ENCODE assay signal across 9 cellular contexts in genomic region chr5:76953551-76954382, GRCh38. TPM values are rescaled to one million over a fixed set of nuclear protein-coding genes. Genes with fewer than 3 reads are reported as not detected.
A peak's percentile ranks its signal among the peaks of the same experiment; 100 is the strongest.
DNase-seq lines count a peak whose midpoint lies in the region; ATAC-seq and TF ChIP-seq lines count a peak whose summit lies in the region.
"Had no signal": no experiment of that assay in that cellular context is flagged by ENCODE, and none has a peak within 500 bp of the region (broad histone marks: within the 10 kb centered on the region; RNA-seq: fewer than 3 reads in every experiment).

No MANE protein-coding gene starts in this region.

- H3K9me3 Mint-ChIP-seq in activated CD8-positive, alpha-beta T cell treated with anti-CD3 and anti-CD28 coated beads for 36 hours: no peaks in the 10 kb centered on the region
- H3K9me3 Mint-ChIP-seq in progenitor cell of endocrine pancreas (ENCODE audit: low read depth): no peaks in the 10 kb centered on the region

- intact Hi-C loops in activated CD8-positive, alpha-beta T cell treated with anti-CD3 and anti-CD28 coated beads for 36 hours (cut with micrococcal nuclease): no loop called here
- intact Hi-C loops in left ventricle myocardium inferior (cut with micrococcal nuclease): no loop called here

- no peaks in the 10 kb centered on the region for H3K36me3 ChIP-seq in left ventricle myocardium inferior

- ATAC-seq in activated CD8-positive, alpha-beta T cell treated with anti-CD3 and anti-CD28 coated beads for 36 hours: peak; percentile 13
- no peak for ATAC-seq in GM21723 (IDR thresholded peaks at IDR 0.05; ENCODE audit: unreplicated experiment)
- no peak for ATAC-seq in GM19395 (IDR thresholded peaks at IDR 0.05; ENCODE audit: unreplicated experiment)
- ATAC-seq in GM21360 (IDR thresholded peaks at IDR 0.05; ENCODE audit: unreplicated experiment): no peak

- peaks cover 3% of the 10 kb centered on the region for H3K4me1 Mint-ChIP-seq in activated CD8-positive, alpha-beta T cell treated with anti-CD3 and anti-CD28 coated beads for 36 hours (ENCODE audit: low read depth)
- no peaks in the 10 kb centered on the region for H3K4me1 Mint-ChIP-seq in progenitor cell of endocrine pancreas (ENCODE audit: low read depth)

- peak overlapping the region; percentile 10 for H3K27ac ChIP-seq in left ventricle myocardium inferior (replicated peaks)

- H3K27me3 Mint-ChIP-seq in activated CD8-positive, alpha-beta T cell treated with anti-CD3 and anti-CD28 coated beads for 36 hours: peaks cover 41% of the 10 kb centered on the region
- H3K27me3 Mint-ChIP-seq in progenitor cell of endocrine pancreas: peaks cover 61% of the 10 kb centered on the region

- no peak overlapping the region for H3K27ac Mint-ChIP-seq in activated CD8-positive, alpha-beta T cell treated with anti-CD3 and anti-CD28 coated beads for 36 hours
- H3K27ac Mint-ChIP-seq in progenitor cell of endocrine pancreas: no peak overlapping the region

- H3K36me3 Mint-ChIP-seq in activated CD8-positive, alpha-beta T cell treated with anti-CD3 and anti-CD28 coated beads for 36 hours (ENCODE audit: low read depth): no peaks in the 10 kb centered on the region
- H3K36me3 Mint-ChIP-seq in progenitor cell of endocrine pancreas (ENCODE audit: insufficient read depth): no peaks in the 10 kb centered on the region

- H3K9me3 ChIP-seq in left ventricle myocardium inferior (replicated peaks): no peaks in the 10 kb centered on the region

- peaks cover 52% of the 10 kb centered on the region for H3K27me3 ChIP-seq in left ventricle myocardium inferior (ENCODE audit: low read depth)

- no peak for TF ChIP-seq CTCF in activated CD8-positive, alpha-beta T cell treated with anti-CD3 and anti-CD28 coated beads for 36 hours (IDR thresholded peaks at IDR 0.05)
- TF ChIP-seq CTCF in left ventricle myocardium inferior (IDR thresholded peaks at IDR 0.05; ENCODE audit: borderline replicate concordance): no peak
- TF ChIP-seq CTCF in progenitor cell of endocrine pancreas (IDR thresholded peaks at IDR 0.05; ENCODE audit: unreplicated experiment): peak; percentile 16

- H3K4me1 ChIP-seq in left ventricle myocardium inferior: peaks cover 15% of the 10 kb centered on the region

- CTCF ChIA-PET in activated CD8-positive, alpha-beta T cell treated with anti-CD3 and anti-CD28 coated beads for 36 hours (lab: Charles Lee): no interaction called here

- peak overlapping the region; percentile 21 for H3K4me3 Mint-ChIP-seq in activated CD8-positive, alpha-beta T cell treated with anti-CD3 and anti-CD28 coated beads for 36 hours
- peak overlapping the region; percentile 65 for H3K4me3 Mint-ChIP-seq in progenitor cell of endocrine pancreas (ENCODE audit: low read depth)

- DNase-seq in ELF-1 (ENCODE audit: low read depth, low spot score) (peak; percentile 51), left ventricle myocardium inferior (no peak), progenitor cell of endocrine pancreas (ENCODE audit: low spot score, unreplicated experiment) (peak; percentile 30), NCI-H1105 (lab: John Stamatoyannopoulos, UW) (no peak)
- DNase-seq in activated CD8-positive, alpha-beta T cell treated with anti-CD3 and anti-CD28 coated beads for 36 hours: no peak
- DNase-seq: activated naive CD4-positive, alpha-beta T cell treated with Interleukin-2 at 50 U/mL for 16 hours had no signal

- H3K4me3 ChIP-seq in left ventricle myocardium inferior: peak overlapping the region; percentile 68

- POLR2A ChIA-PET in activated CD8-positive, alpha-beta T cell treated with anti-CD3 and anti-CD28 coated beads for 36 hours (lab: Charles Lee): no interaction called here

RNA-seq across cellular contexts. Expression of gene CRHBP, which starts 0.9 kb away (rescaled TPM):
- total RNA-seq in activated CD8-positive, alpha-beta T cell treated with anti-CD3 and anti-CD28 coated beads for 36 hours: not detected
- total RNA-seq in left ventricle myocardium inferior (0.63 TPM), progenitor cell of endocrine pancreas (1.1 and 2.2 TPM in 2 replicates)

Comparison
In these comparisons a context has a peak if more than half of its experiments do, and no peak if none do; other contexts are left out.
1. DNase-seq: peak in ELF-1 (single experiment) and progenitor cell of endocrine pancreas (single experiment); none in activated CD8-positive, alpha-beta T cell treated with anti-CD3 and anti-CD28 coated beads for 36 hours (single experiment), left ventricle myocardium inferior (single experiment) and NCI-H1105 (single experiment).